8 cellular contexts compared by ENCODE assay signal in the genomic region with DNA sequence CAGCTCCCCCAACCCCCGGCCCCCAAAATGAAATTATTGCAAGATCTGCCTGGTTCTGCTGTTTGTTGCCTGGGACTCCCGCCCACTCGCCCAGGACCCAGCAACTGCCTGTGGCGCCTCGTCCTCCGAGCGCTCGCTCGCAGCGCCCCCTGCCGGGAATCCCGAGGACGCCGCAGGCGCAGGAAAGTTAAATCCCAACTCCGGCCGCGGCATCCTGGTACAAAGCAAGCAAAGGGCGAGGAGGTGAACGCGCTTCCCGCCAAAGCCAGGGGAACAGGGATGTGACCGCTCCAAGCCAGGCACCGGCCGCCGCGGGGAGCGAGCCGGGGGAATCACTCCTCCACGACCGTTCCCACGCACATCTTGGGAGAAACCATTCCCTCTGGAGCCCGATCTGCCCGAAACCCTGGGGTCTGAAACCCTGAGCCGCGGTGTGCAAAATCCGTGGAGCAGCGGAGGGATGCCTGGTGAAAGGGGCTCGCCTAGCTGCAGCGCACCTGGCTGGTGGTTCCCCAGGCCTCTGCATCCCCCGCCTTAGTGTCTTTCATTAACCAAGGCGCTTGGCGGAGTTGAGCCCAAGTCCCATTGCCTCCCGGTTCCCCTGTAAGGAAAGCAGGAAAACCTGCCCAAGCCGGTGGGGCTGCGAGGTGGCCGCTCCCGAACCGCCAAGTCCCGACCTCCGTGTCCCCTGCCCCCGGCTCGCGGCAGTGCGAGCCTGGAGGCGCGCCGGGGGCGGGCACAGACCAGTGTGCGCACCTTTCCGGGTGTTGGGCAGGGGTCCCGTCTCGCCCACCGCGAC. TPM values are rescaled to one million over a fixed set of nuclear protein-coding genes. Genes with fewer than 3 reads are reported as not detected.
DNase-seq lines count a peak whose midpoint lies in the region; ATAC-seq lines count a peak whose summit lies in the region.

No MANE protein-coding gene starts in this region.

- intact Hi-C loops in head of caudate nucleus (cut with DNase I) = no loop called here

- peak; percentile 39 for DNase-seq in activated CD4-positive, CD25-positive, alpha-beta regulatory T cell treated with anti-CD3 and anti-CD28 coated beads, Interleukin-2, amount 50 U/mL, for 72 hours
- peak; percentile 64 for DNase-seq in NCI-H510A (lab: John Stamatoyannopoulos, UW)
- peak; percentile 46 for DNase-seq in activated naive CD4-positive, alpha-beta T cell treated with anti-CD3 and anti-CD28 coated beads, Interleukin-2, amount 10 ng/mL, durations not matched to agents 7 days and 5 days
- peak; percentile 69 to 94 (median 89) for DNase-seq in head of caudate nucleus
- DNase-seq in nucleus accumbens (lab: John Stamatoyannopoulos, UW) = peak in 54 of 56 donors; percentile 20 to 90 (median 76)

- peak overlapping the region; percentile 90 for H3K4me3 ChIP-seq in urinary bladder (ENCODE audit: low read depth, low read length)

- H3K4me1 ChIP-seq in urinary bladder (ENCODE audit: insufficient read depth) = no peaks in the 10 kb centered on the region

- ATAC-seq in activated CD4-positive, CD25-positive, alpha-beta regulatory T cell treated with anti-CD3 and anti-CD28 coated beads, Interleukin-2, amount 50 U/mL, for 24 hours = no peak
- peak; percentile 86 for ATAC-seq in HG02759 (IDR thresholded peaks at IDR 0.05; ENCODE audit: unreplicated experiment)

- H3K36me3 Mint-ChIP-seq in activated naive CD4-positive, alpha-beta T cell treated with anti-CD3 and anti-CD28 coated beads, Interleukin-2, amount 10 ng/mL, durations not matched to agents 7 days and 5 days = no peaks in the 10 kb centered on the region

- CTCF ChIA-PET in activated naive CD4-positive, alpha-beta T cell treated with anti-CD3 and anti-CD28 coated beads, Interleukin-2, amount 10 ng/mL, durations not matched to agents 7 days and 5 days (lab: Charles Lee) = interaction anchor here (1.6 kb wide), 1 partner anchor 11 kb away, joined by 6 read pairs; no protein-coding TSS in a partner anchor

- peaks cover 9% of the 10 kb centered on the region for H3K4me1 Mint-ChIP-seq in activated naive CD4-positive, alpha-beta T cell treated with anti-CD3 and anti-CD28 coated beads, Interleukin-2, amount 10 ng/mL, durations not matched to agents 7 days and 5 days

- H3K27ac ChIP-seq in urinary bladder (ENCODE audit: low read depth) = peak overlapping the region; percentile 61

- no peak overlapping the region for H3K27ac Mint-ChIP-seq in activated naive CD4-positive, alpha-beta T cell treated with anti-CD3 and anti-CD28 coated beads, Interleukin-2, amount 10 ng/mL, durations not matched to agents 7 days and 5 days

- under 1% methylated on average over 65 of the region's 65 CpGs for WGBS in urinary bladder

- peaks cover 30% of the 10 kb centered on the region for H3K27me3 Mint-ChIP-seq in activated naive CD4-positive, alpha-beta T cell treated with anti-CD3 and anti-CD28 coated beads, Interleukin-2, amount 10 ng/mL, durations not matched to agents 7 days and 5 days

- no peaks in the 10 kb centered on the region for H3K9me3 Mint-ChIP-seq in activated naive CD4-positive, alpha-beta T cell treated with anti-CD3 and anti-CD28 coated beads, Interleukin-2, amount 10 ng/mL, durations not matched to agents 7 days and 5 days

- peaks cover 1% of the 10 kb centered on the region for H3K36me3 ChIP-seq in urinary bladder (ENCODE audit: insufficient read depth)

- peak overlapping the region; percentile 45 for H3K4me3 Mint-ChIP-seq in activated naive CD4-positive, alpha-beta T cell treated with anti-CD3 and anti-CD28 coated beads, Interleukin-2, amount 10 ng/mL, durations not matched to agents 7 days and 5 days

RNA-seq across cellular contexts. Expression of gene SEMA5A, which starts 1.2 kb away (rescaled TPM):
- 78.6 TPM for total RNA-seq in urinary bladder
- polyA plus RNA-seq in urinary bladder = 4.2 TPM

Comparison
In these comparisons a context has a peak if more than half of its experiments do, and no peak if none do; other contexts are left out.
1. DNase-seq: peak in every context shown above with its lines; median percentile 89 in head of caudate nucleus; 76 in nucleus accumbens; 64 in NCI-H510A; 46 in activated naive CD4-positive, alpha-beta T cell treated with anti-CD3 and anti-CD28 coated beads, Interleukin-2, amount 10 ng/mL, durations not matched to agents 7 days and 5 days; 39 in activated CD4-positive, CD25-positive, alpha-beta regulatory T cell treated with anti-CD3 and anti-CD28 coated beads, Interleukin-2, amount 50 U/mL, for 72 hours.